In genomic region chr3:36993326-36994283, GRCh38 we compare ENCODE assay signal across 2 cellular contexts.
A peak's percentile ranks its signal among the peaks of the same experiment; 100 is the strongest.
TF ChIP-seq lines count a peak whose summit lies in the region.

MLH1 (plus strand) TSS chr3:36993518; CDS start chr3:36993548, 30 bp downstream.

TF ChIP-seq in WTC11, 78 proteins besides CTCF, POLR2A, EP300 and RAD21 (continued from another document and continues in another):
- TF ChIP-seq PRDM15 (CRISPR knock-in tag; IDR thresholded peaks at IDR 0.05) (no peak), SOX15 (CRISPR knock-in tag; IDR thresholded peaks at IDR 0.05) (no peak), GRHL2 (CRISPR knock-in tag; IDR thresholded peaks at IDR 0.05; ENCODE audit: insufficient replicate concordance, severe bottlenecking) (no peak), ZNF232 (CRISPR knock-in tag; IDR thresholded peaks at IDR 0.05) (peak; percentile 70; the same call in 1 of the 2 replicates), PRRX2 (CRISPR knock-in tag; IDR thresholded peaks at IDR 0.05) (no peak), STAT6 (CRISPR knock-in tag; conservative IDR thresholded peaks at IDR 0.05; ENCODE audit: low read depth) (no peak), ZNF263 (CRISPR knock-in tag; IDR thresholded peaks at IDR 0.05; ENCODE audit: low read depth) (no peak), USF1 (CRISPR knock-in tag; IDR thresholded peaks at IDR 0.05) (peak; percentile 59), CREM (CRISPR knock-in tag; IDR thresholded peaks at IDR 0.05) (peak; percentile 94), ZMAT4 (CRISPR knock-in tag; IDR thresholded peaks at IDR 0.05) (no peak), SMAD4 (CRISPR knock-in tag; IDR thresholded peaks at IDR 0.05) (no peak), JUN (CRISPR knock-in tag; IDR thresholded peaks at IDR 0.05) (0 out of 2 replicates have a peak, but pooled peaks have one; percentile 35), RORB (CRISPR knock-in tag; IDR thresholded peaks at IDR 0.05) (no peak), CDX4 (CRISPR knock-in tag; IDR thresholded peaks at IDR 0.05; ENCODE audit: borderline replicate concordance) (no peak), CBFB (CRISPR knock-in tag; IDR thresholded peaks at IDR 0.05; ENCODE audit: low read depth) (no peak), ZNF671 (CRISPR knock-in tag; IDR thresholded peaks at IDR 0.05) (no peak), NR2C2 (CRISPR knock-in tag; IDR thresholded peaks at IDR 0.05) (no peak), PREB (CRISPR knock-in tag; IDR thresholded peaks at IDR 0.05; ENCODE audit: borderline replicate concordance) (no peak), ZNF396 (CRISPR knock-in tag; IDR thresholded peaks at IDR 0.05; ENCODE audit: borderline replicate concordance) (0 out of 2 replicates have a peak, but pooled peaks have one; percentile 19), KAT7 (CRISPR knock-in tag; IDR thresholded peaks at IDR 0.05; ENCODE audit: borderline replicate concordance) (no peak), ZNF121 (CRISPR knock-in tag; IDR thresholded peaks at IDR 0.05) (no peak)

TF ChIP-seq in HepG2, 621 proteins besides CTCF, POLR2A, EP300 and RAD21 (continued from another document and continues in another):
- TF ChIP-seq ZNF414 (CRISPR knock-in tag; IDR thresholded peaks at IDR 0.05) (no peak), KLF13 (CRISPR knock-in tag; IDR thresholded peaks at IDR 0.05) (0 out of 2 replicates have a peak, but pooled peaks have one; percentile 43), ZFP82 (CRISPR knock-in tag; IDR thresholded peaks at IDR 0.05; ENCODE audit: borderline replicate concordance) (peak; percentile 56; the same call in 1 of the 2 replicates), ZNF879 (CRISPR knock-in tag; IDR thresholded peaks at IDR 0.05) (0 out of 2 replicates have a peak, but pooled peaks have one; percentile 53), THAP9 (CRISPR knock-in tag; IDR thresholded peaks at IDR 0.05; ENCODE audit: borderline replicate concordance) (peak; percentile 100), ZNF30 (CRISPR knock-in tag; IDR thresholded peaks at IDR 0.05) (no peak), FIP1L1 (IDR thresholded peaks at IDR 0.05; ENCODE audit: borderline replicate concordance, insufficient read depth, low read depth, low read length) (no peak), HHEX (CRISPR knock-in tag; IDR thresholded peaks at IDR 0.05) (no peak), PAWR (CRISPR knock-in tag; IDR thresholded peaks at IDR 0.05; ENCODE audit: borderline replicate concordance) (no peak), SPEN (CRISPR knock-in tag; IDR thresholded peaks at IDR 0.05; ENCODE audit: low read depth) (peak; percentile 71; the same call in 1 of the 2 replicates), LBX2 (CRISPR knock-in tag; IDR thresholded peaks at IDR 0.05; ENCODE audit: borderline replicate concordance) (no peak), ZIK1 (CRISPR knock-in tag; IDR thresholded peaks at IDR 0.05; ENCODE audit: borderline replicate concordance, low read depth) (no peak), ZNF333 (CRISPR knock-in tag; IDR thresholded peaks at IDR 0.05; ENCODE audit: borderline replicate concordance) (0 out of 2 replicates have a peak, but pooled peaks have one; percentile 80), ZNF3 (CRISPR knock-in tag; IDR thresholded peaks at IDR 0.05) (no peak), ZNF329 (CRISPR knock-in tag; IDR thresholded peaks at IDR 0.05; ENCODE audit: low read depth) (no peak), MTF1 (CRISPR knock-in tag; IDR thresholded peaks at IDR 0.05) (peak; percentile 33; the same call in 1 of the 2 replicates), CENPT (CRISPR knock-in tag; IDR thresholded peaks at IDR 0.05; ENCODE audit: low read depth) (0 out of 2 replicates have a peak, but pooled peaks have one; percentile 63), SIX1 (CRISPR knock-in tag; IDR thresholded peaks at IDR 0.05; ENCODE audit: borderline replicate concordance) (no peak), ZSCAN12 (CRISPR knock-in tag; IDR thresholded peaks at IDR 0.05) (no peak), MED1 (CRISPR knock-in tag; IDR thresholded peaks at IDR 0.05) (0 out of 2 replicates have a peak, but pooled peaks have one; percentile 9), SMAD9 (CRISPR knock-in tag; IDR thresholded peaks at IDR 0.05) (no peak), MXD1 (CRISPR knock-in tag; IDR thresholded peaks at IDR 0.05) (peak; percentile 87), GATAD1 (CRISPR knock-in tag; IDR thresholded peaks at IDR 0.05) (peak; percentile 88), ATF7 (IDR thresholded peaks at IDR 0.05) (no peak), ATF7 (CRISPR knock-in tag; IDR thresholded peaks at IDR 0.05) (peak; percentile 29; the same call in 1 of the 2 replicates), RCOR2 (CRISPR knock-in tag; IDR thresholded peaks at IDR 0.05) (no peak), ZNF567 (CRISPR knock-in tag; IDR thresholded peaks at IDR 0.05; ENCODE audit: borderline replicate concordance) (0 out of 2 replicates have a peak, but pooled peaks have one; percentile 59), ZNF878 (CRISPR knock-in tag; IDR thresholded peaks at IDR 0.05) (peak; percentile 43), ZNF766 (CRISPR knock-in tag; IDR thresholded peaks at IDR 0.05; ENCODE audit: borderline replicate concordance) (0 out of 2 replicates have a peak, but pooled peaks have one; percentile 44), NCOR1 (IDR thresholded peaks at IDR 0.05; ENCODE audit: borderline replicate concordance, low read length) (peak; percentile 49; the same call in 1 of the 2 replicates), PHF8 (CRISPR knock-in tag; IDR thresholded peaks at IDR 0.05) (peak; percentile 59), BORCS8-MEF2B (CRISPR knock-in tag; IDR thresholded peaks at IDR 0.05) (no peak), ZNF747 (CRISPR knock-in tag; IDR thresholded peaks at IDR 0.05; ENCODE audit: borderline replicate concordance) (peak; percentile 65; the same call in 1 of the 2 replicates), ZMYM4 (CRISPR knock-in tag; IDR thresholded peaks at IDR 0.05) (peak; percentile 91; the same call in 1 of the 2 replicates), GATA4 (IDR thresholded peaks at IDR 0.05; ENCODE audit: borderline replicate concordance, low read depth) (no peak), ZMYM3 (CRISPR knock-in tag; IDR thresholded peaks at IDR 0.05) (no peak), RBFOX2 (IDR thresholded peaks at IDR 0.05; ENCODE audit: low read depth, low read length) (peak; percentile 69), ZNF512 (CRISPR knock-in tag; IDR thresholded peaks at IDR 0.05) (no peak), KLF12 (CRISPR knock-in tag; IDR thresholded peaks at IDR 0.05; ENCODE audit: borderline replicate concordance) (peak; percentile 90), YY1 (IDR thresholded peaks at IDR 0.05; ENCODE audit: insufficient read depth, insufficient replicate concordance, low read depth, low read length) (peak; percentile 98), HNF1B (CRISPR knock-in tag; IDR thresholded peaks at IDR 0.05) (peak; percentile 51; the same call in 1 of the 2 replicates), HNRNPUL1 (IDR thresholded peaks at IDR 0.05; ENCODE audit: low read depth, low read length) (no peak), PAX8 (CRISPR knock-in tag; IDR thresholded peaks at IDR 0.05; ENCODE audit: borderline replicate concordance) (no peak), RARA (CRISPR knock-in tag; IDR thresholded peaks at IDR 0.05) (no peak), ELF4 (CRISPR knock-in tag; IDR thresholded peaks at IDR 0.05; ENCODE audit: borderline replicate concordance) (0 out of 2 replicates have a peak, but pooled peaks have one; percentile 8), HIVEP1 (CRISPR knock-in tag; IDR thresholded peaks at IDR 0.05) (peak; percentile 79), FOXO1 (CRISPR knock-in tag; IDR thresholded peaks at IDR 0.05) (no peak; the same call in 1 of the 2 replicates), SMARCE1 (IDR thresholded peaks at IDR 0.05; ENCODE audit: borderline replicate concordance) (no peak)
